Comparison of ENCODE assay signal across 18 cellular contexts in genomic region chr12:41709463-41710285, GRCh38.
DNase-seq lines count a peak whose midpoint lies in the region; FAIRE-seq and TF ChIP-seq lines count a peak whose summit lies in the region.
"Had no signal": no experiment of that assay in that cellular context is flagged by ENCODE, and none has a peak within 500 bp of the region (broad histone marks: within the 10 kb centered on the region; RNA-seq: fewer than 3 reads in every experiment).

No MANE protein-coding gene starts in this region.

- H3K9ac ChIP-seq in endothelial cell of umbilical vein (replicated peaks; ENCODE audit: extremely low read depth, insufficient read depth, low read length), result no peak overlapping the region

- H3K9me1 ChIP-seq in endothelial cell of umbilical vein (replicated peaks; ENCODE audit: control insufficient read depth, extremely low read depth, insufficient read depth, low read length), result no peaks in the 10 kb centered on the region

- no peak overlapping the region for H3K4me2 ChIP-seq in endothelial cell of umbilical vein (ENCODE audit: insufficient read depth, low read length)

- dilution Hi-C loops in endothelial cell of umbilical vein (cut with MboI; ENCODE audit: extremely low pct_ligation_motif_present, low sequenced_read_pairs), result no loop called here

- H3K27me3 ChIP-seq in MG63 (no peaks in the 10 kb centered on the region), endothelial cell of umbilical vein (ENCODE audit: control insufficient read depth in 2 of 2, insufficient read depth in 2 of 2, low read length in 2 of 2) (no peaks in the 10 kb centered on the region), thyroid gland (no peaks in the 10 kb centered on the region)
- H3K27me3 ChIP-seq: foreskin keratinocyte had no signal

- H3K4me3 Mint-ChIP-seq in neural crest cell, result no peak overlapping the region
- H3K4me3 Mint-ChIP-seq: activated CD4-positive, alpha-beta memory T cell treated with anti-CD3 and anti-CD28 coated beads, Interleukin-2, amount 10 ng/mL, durations not matched to agents 7 days and 5 days had no signal

- CTCF ChIA-PET in endothelial cell of umbilical vein (lab: Charles Lee), result interaction anchor here (1.1 kb wide), 1 partner anchor 49 kb away, joined by 3 read pairs; no protein-coding TSS in a partner anchor

- TF ChIP-seq POLR2A in endothelial cell of umbilical vein (IDR thresholded peaks at IDR 0.05; ENCODE audit: low read depth, low read length) (no peak), thyroid gland (IDR thresholded peaks at IDR 0.05) (no peak)

- no peaks in the 10 kb centered on the region for H4K20me1 ChIP-seq in endothelial cell of umbilical vein (replicated peaks; ENCODE audit: control insufficient read depth, extremely low read depth, insufficient read depth, low read length)

- H3K9me3 ChIP-seq in MG63 (no peaks in the 10 kb centered on the region), endothelial cell of umbilical vein (replicated peaks; ENCODE audit: control insufficient read depth, insufficient read depth, low read length) (no peaks in the 10 kb centered on the region), thyroid gland (peaks cover 5% of the 10 kb centered on the region)
- H3K9me3 ChIP-seq: prostate gland had no signal

- no peaks in the 10 kb centered on the region for H3K27me3 Mint-ChIP-seq in neural crest cell (ENCODE audit: low read depth)
- H3K27me3 Mint-ChIP-seq: activated CD4-positive, alpha-beta memory T cell treated with anti-CD3 and anti-CD28 coated beads, Interleukin-2, amount 10 ng/mL, durations not matched to agents 7 days and 5 days had no signal

- H3K36me3 ChIP-seq in MG63 (no peaks in the 10 kb centered on the region), endothelial cell of umbilical vein (ENCODE audit: control insufficient read depth in 2 of 2, extremely low read depth in 1 of 2, insufficient read depth in 2 of 2, low read length in 2 of 2) (no peaks in the 10 kb centered on the region), thyroid gland (no peaks in the 10 kb centered on the region)
- H3K36me3 ChIP-seq: prostate gland had no signal

- no TSS peak for BruUV-seq in endothelial cell of umbilical vein (replicated peaks; lab: Mats Ljungman, UMichigan)

- POLR2A ChIA-PET in endothelial cell of umbilical vein (lab: Charles Lee), result no interaction called here

- H3K9me3 Mint-ChIP-seq in neural crest cell, result no peaks in the 10 kb centered on the region
- H3K9me3 Mint-ChIP-seq: activated CD4-positive, alpha-beta memory T cell treated with anti-CD3 and anti-CD28 coated beads, Interleukin-2, amount 10 ng/mL, durations not matched to agents 7 days and 5 days had no signal

- intact Hi-C loops in endothelial cell of umbilical vein (cut with micrococcal nuclease) (no loop called here), thyroid gland (cut with DNase I) (no loop called here)

- peak overlapping the region; percentile 48 for H3K27ac Mint-ChIP-seq in neural crest cell (ENCODE audit: unreplicated experiment)
- H3K27ac Mint-ChIP-seq: activated CD4-positive, alpha-beta memory T cell treated with anti-CD3 and anti-CD28 coated beads, Interleukin-2, amount 10 ng/mL, durations not matched to agents 7 days and 5 days had no signal

- H2AFZ ChIP-seq in endothelial cell of umbilical vein (ENCODE audit: low read depth, low read length), result no peak overlapping the region

- peaks cover 18% of the 10 kb centered on the region for H3K4me1 Mint-ChIP-seq in neural crest cell
- H3K4me1 Mint-ChIP-seq: activated CD4-positive, alpha-beta memory T cell treated with anti-CD3 and anti-CD28 coated beads, Interleukin-2, amount 10 ng/mL, durations not matched to agents 7 days and 5 days had no signal

- H3K27ac ChIP-seq in endothelial cell of umbilical vein (ENCODE audit: insufficient read depth, low read depth, low read length), result no peak overlapping the region
- H3K27ac ChIP-seq in thyroid gland, result no peak overlapping the region
- H3K27ac ChIP-seq: foreskin keratinocyte, prostate gland had no signal

- no peak for TF ChIP-seq CTCF in endothelial cell of umbilical vein (IDR thresholded peaks at IDR 0.05; ENCODE audit: extremely low read depth in 1 of 2, insufficient read depth in 1 of 2, low read depth in 1 of 2, low read length in 2 of 2)
- TF ChIP-seq CTCF in neural crest cell (conservative IDR thresholded peaks at IDR 0.05), result no peak
- no peak for TF ChIP-seq CTCF in thyroid gland (IDR thresholded peaks at IDR 0.05)

- H3K4me1 ChIP-seq in endothelial cell of umbilical vein (ENCODE audit: control insufficient read depth, extremely low read depth, insufficient read depth, low read length) (no peaks in the 10 kb centered on the region), thyroid gland (no peaks in the 10 kb centered on the region)
- H3K4me1 ChIP-seq: foreskin keratinocyte, prostate gland had no signal

- H3K36me3 Mint-ChIP-seq in neural crest cell (ENCODE audit: low read depth), result no peaks in the 10 kb centered on the region

- FAIRE-seq in endothelial cell of umbilical vein (lab: Jason Lieb, UNC), result no peak
- FAIRE-seq: TTC549 had no signal

- DNase-seq in EL (peak; percentile 2), MG63 (peak; percentile 3), endothelial cell of umbilical vein (ENCODE audit: low read depth, low spot score) (peak; percentile 11), neural crest cell (ENCODE audit: low read depth, low spot score) (no peak), thyroid gland (no peak), NCI-H524 treated with DMSO at 0.1 percent for 48 hours (lab: John Stamatoyannopoulos, UW) (no peak)
- DNase-seq in activated naive CD4-positive, alpha-beta T cell (lab: John Stamatoyannopoulos, UW), result no peak
- no peak for DNase-seq in effector CD4-positive, alpha-beta T cell
- DNase-seq: activated CD4-positive, alpha-beta memory T cell treated with anti-CD3 and anti-CD28 coated beads, Interleukin-2, amount 10 ng/mL, durations not matched to agents 7 days and 5 days; activated effector memory CD4-positive, alpha-beta T cell treated with anti-CD3 and anti-CD28 coated beads, Interleukin-2, amount 50 U/mL, for 16 hours; AML-193; effector memory CD4-positive, alpha-beta T cell; foreskin keratinocyte; NCI-H2171; NK-92 treated with Interleukin-12 subunit alpha and Interleukin-12 subunit beta, amount 100 ng/mL, for 24 hours; stimulated activated CD4-positive, alpha-beta T cell treated with anti-CD3 and anti-CD28 coated beads, Interleukin-15, amount 100 ng/mL, for 24 hours had no signal

- H3K79me2 ChIP-seq in endothelial cell of umbilical vein (ENCODE audit: control insufficient read depth, insufficient read depth, low read length), result no peaks in the 10 kb centered on the region

- 39 to 47% methylated on average over 5 of the region's 5 CpGs for WGBS in thyroid gland, 2 donors

- H3K4me3 ChIP-seq in MG63 (no peak overlapping the region), endothelial cell of umbilical vein (replicated peaks in 1 of 3; ENCODE audit: insufficient read depth in 1 of 3, low read depth in 1 of 3, low read length in 3 of 3) (no peak overlapping the region), thyroid gland (replicated peaks in 1 of 3) (no peak overlapping the region)
- H3K4me3 ChIP-seq: prostate gland had no signal

TF ChIP-seq in endothelial cell of umbilical vein, 7 proteins besides CTCF, POLR2A, EP300 and RAD21:
- no peak for TF ChIP-seq MAX (IDR thresholded peaks at IDR 0.05; ENCODE audit: insufficient read depth, insufficient read length)
- no peak for TF ChIP-seq JUN (IDR thresholded peaks at IDR 0.05; ENCODE audit: borderline replicate concordance, insufficient read depth, insufficient read length, low read depth)
- no peak for TF ChIP-seq POLR2AphosphoS5 (IDR thresholded peaks at IDR 0.05; ENCODE audit: insufficient read depth, low read depth, low read length)
- no peak for TF ChIP-seq MYC (IDR thresholded peaks at IDR 0.05; ENCODE audit: low read depth, low read length)
- TF ChIP-seq GATA2 (IDR thresholded peaks at IDR 0.05; ENCODE audit: insufficient read depth, insufficient read length, low read depth, low read length), result no peak

Comparison
In these comparisons a context has a peak if more than half of its experiments do, and no peak if none do; other contexts are left out.
1. DNase-seq: peak in EL (single experiment), MG63 (single experiment) and endothelial cell of umbilical vein (single experiment); none in neural crest cell (single experiment), activated naive CD4-positive, alpha-beta T cell (0 of 4), thyroid gland (0 of 2), effector CD4-positive, alpha-beta T cell (single experiment) and NCI-H524 treated with DMSO at 0.1 percent for 48 hours (single experiment).